18 cellular contexts compared by ENCODE assay signal in genomic region chr2:173148520-173148919, GRCh38.
A peak's percentile ranks its signal among the peaks of the same experiment; 100 is the strongest.
DNase-seq lines count a peak whose midpoint lies in the region; ATAC-seq and TF ChIP-seq lines count a peak whose summit lies in the region.
"Had no signal": no experiment of that assay in that cellular context is flagged by ENCODE, and none has a peak within 500 bp of the region (broad histone marks: within the 10 kb centered on the region; RNA-seq: fewer than 3 reads in every experiment).

No MANE protein-coding gene starts in this region.

- H3K79me1 ChIP-seq in IMR-90 (ENCODE audit: low read depth in 1 of 2, low read length in 2 of 2): peaks cover 18 to 55% of the 10 kb centered on the region in 2 experiments

- ATAC-seq in IMR-90 (ENCODE audit: low read depth): no peak
- ATAC-seq: activated naive CD8-positive, alpha-beta T cell treated with anti-CD3 and anti-CD28 coated beads, Interleukin-2, amount 50 U/mL, for 24 hours; K562; left lung; sciatic nerve had no signal

- POLR2A ChIA-PET in IMR-90 (lab: Charles Lee; ENCODE audit: unreplicated experiment) (no interaction called here), Caco-2 (lab: Charles Lee) (no interaction called here)

- no peak overlapping the region for H3K4me3 ChIP-seq in AG10803 (ENCODE audit: low read length)
- no peak overlapping the region for H3K4me3 ChIP-seq in IMR-90 (ENCODE audit: insufficient read depth, low read depth, low read length)
- no peak overlapping the region for H3K4me3 ChIP-seq in Caco-2 (ENCODE audit: low read depth, low read length)
- H3K4me3 ChIP-seq: K562, left lung, Peyer's patch had no signal

- peaks cover 4% of the 10 kb centered on the region for H3K4me1 Mint-ChIP-seq in Caco-2 (ENCODE audit: low read depth, unreplicated experiment)

- dilution Hi-C loops in IMR-90 (cut with HindIII; ENCODE audit: low sequenced_read_pairs, unreplicated experiment): no loop called here

- no TSS peak for BruUV-seq in IMR-90 (replicated peaks; lab: Mats Ljungman, UMichigan)
- BruUV-seq in Caco-2 (replicated peaks; lab: Mats Ljungman, UMichigan): no TSS peak

- H3K9ac ChIP-seq in IMR-90 (ENCODE audit: low read depth, low read length): no peak overlapping the region; the same call in 1 of the 2 replicates

- H2BK20ac ChIP-seq in IMR-90 (ENCODE audit: low read depth, low read length): peak overlapping the region; percentile 69; the same call in 1 of the 2 replicates

- no peak overlapping the region for H3K4me3 Mint-ChIP-seq in Caco-2 (ENCODE audit: unreplicated experiment)
- H3K4me3 Mint-ChIP-seq: activated CD4-positive, alpha-beta memory T cell treated with anti-CD3 and anti-CD28 coated beads, Interleukin-2, amount 10 ng/mL, durations not matched to agents 7 days and 5 days; activated naive CD8-positive, alpha-beta T cell treated with anti-CD3 and anti-CD28 coated beads, Interleukin-2, amount 50 U/mL, for 24 hours had no signal

- H3K4me2 ChIP-seq in IMR-90 (ENCODE audit: low read depth, low read length): peak overlapping the region; percentile 7; the same call in 1 of the 2 replicates

- peak overlapping the region; percentile 75 for H4K91ac ChIP-seq in IMR-90 (ENCODE audit: insufficient read depth, low read depth, low read length)

- no peaks in the 10 kb centered on the region for H3K27me3 ChIP-seq in IMR-90 (ENCODE audit: control insufficient read depth, insufficient read depth, low read length)
- H3K27me3 ChIP-seq in Caco-2 (replicated peaks; ENCODE audit: control insufficient read depth, insufficient read depth, low read length): no peaks in the 10 kb centered on the region
- H3K27me3 ChIP-seq: left lung, Peyer's patch had no signal

- TF ChIP-seq CTCF in AG10803 (conservative IDR thresholded peaks at IDR 0.05; ENCODE audit: low read length) (no peak), IMR-90 (conservative IDR thresholded peaks at IDR 0.05; ENCODE audit: low read depth, low read length) (no peak), Caco-2 (IDR thresholded peaks at IDR 0.05; ENCODE audit: insufficient read depth in 1 of 2, low read depth in 1 of 2, low read length in 1 of 2, severe bottlenecking in 1 of 2, unreplicated experiment in 1 of 2) (no peak)

- peak overlapping the region; percentile 93 for H2BK15ac ChIP-seq in IMR-90 (ENCODE audit: low read depth, low read length)

- H4K5ac ChIP-seq in IMR-90 (ENCODE audit: low read depth, low read length): peak overlapping the region; percentile 8; the same call in 1 of the 2 replicates

- intact Hi-C loops in IMR-90 (cut with micrococcal nuclease): loop anchor here (5.0 kb wide), 2 partner anchors 39 to 41 kb away; no protein-coding TSS in a partner anchor
- intact Hi-C loops in Caco-2 (cut with micrococcal nuclease; ENCODE audit: unreplicated experiment): no loop called here

- no peaks in the 10 kb centered on the region for H3K36me3 ChIP-seq in IMR-90 (ENCODE audit: control insufficient read depth, insufficient read depth, low read length)
- H3K36me3 ChIP-seq in Caco-2 (ENCODE audit: control insufficient read depth, insufficient read depth, low read length): no peaks in the 10 kb centered on the region
- H3K36me3 ChIP-seq: left lung, Peyer's patch had no signal

- peak overlapping the region; percentile 53 for H2BK120ac ChIP-seq in IMR-90 (ENCODE audit: low read depth, low read length)

- H3K14ac ChIP-seq in IMR-90 (replicated peaks; ENCODE audit: low read depth, low read length): peak overlapping the region; percentile 58; the same call in 1 of the 2 replicates

- H3K27me3 Mint-ChIP-seq in Caco-2 (ENCODE audit: insufficient read depth, unreplicated experiment): no peaks in the 10 kb centered on the region

- no peak overlapping the region for H2AFZ ChIP-seq in IMR-90 (replicated peaks; ENCODE audit: low read length, poor library complexity)

- peak overlapping the region; percentile 44 to 49; a peak in 3 of 4 replicates for H4K8ac ChIP-seq in IMR-90 (ENCODE audit: low read depth in 2 of 2, low read length in 2 of 2)

- no peaks in the 10 kb centered on the region for H3K36me3 Mint-ChIP-seq in Caco-2 (ENCODE audit: insufficient read depth, unreplicated experiment)

- no peaks in the 10 kb centered on the region for H4K20me1 ChIP-seq in IMR-90 (ENCODE audit: insufficient read depth, low read length)

- TF ChIP-seq POLR2A in IMR-90 (IDR thresholded peaks at IDR 0.05; ENCODE audit: low read depth, low read length): no peak

- H3K4me1 ChIP-seq in IMR-90 (ENCODE audit: control insufficient read depth, insufficient read depth, low read length) (peaks cover 25% of the 10 kb centered on the region), Caco-2 (no peaks in the 10 kb centered on the region)
- H3K4me1 ChIP-seq: Peyer's patch had no signal

- no peak overlapping the region; the same call in 1 of the 2 replicates for H3K56ac ChIP-seq in IMR-90 (ENCODE audit: extremely low read depth, insufficient read depth, low read length)

- H3K27ac Mint-ChIP-seq in Caco-2 (ENCODE audit: unreplicated experiment): no peak overlapping the region
- H3K27ac Mint-ChIP-seq: activated CD4-positive, alpha-beta memory T cell treated with anti-CD3 and anti-CD28 coated beads, Interleukin-2, amount 10 ng/mL, durations not matched to agents 7 days and 5 days; activated naive CD8-positive, alpha-beta T cell treated with anti-CD3 and anti-CD28 coated beads, Interleukin-2, amount 50 U/mL, for 24 hours had no signal

- H3K9me3 ChIP-seq in IMR-90 (ENCODE audit: control insufficient read depth, insufficient read depth, low read length): no peaks in the 10 kb centered on the region
- H3K9me3 ChIP-seq in Caco-2: no peaks in the 10 kb centered on the region
- H3K9me3 ChIP-seq: left lung, Peyer's patch had no signal

- peaks cover 4% of the 10 kb centered on the region for H3K9me3 Mint-ChIP-seq in Caco-2 (ENCODE audit: unreplicated experiment)
- H3K9me3 Mint-ChIP-seq: activated CD4-positive, alpha-beta memory T cell treated with anti-CD3 and anti-CD28 coated beads, Interleukin-2, amount 10 ng/mL, durations not matched to agents 7 days and 5 days had no signal

- CTCF ChIA-PET in IMR-90 (lab: Yijun Ruan, JAX) (interaction anchor here (0.9 kb wide), 1 partner anchor 34 kb away, joined by 3 read pairs; no protein-coding TSS in a partner anchor), Caco-2 (lab: Charles Lee) (no interaction called here)

- no peak for TF ChIP-seq RAD21 in IMR-90 (IDR thresholded peaks at IDR 0.05; ENCODE audit: low read length)

- H2AK9ac ChIP-seq in IMR-90 (replicated peaks; ENCODE audit: low read depth, low read length, poor library complexity): no peak overlapping the region

- H3K9me1 ChIP-seq in IMR-90 (ENCODE audit: insufficient read depth, low read length): peaks cover 7% of the 10 kb centered on the region

- peak overlapping the region; percentile 64 for H2BK5ac ChIP-seq in IMR-90 (ENCODE audit: low read depth, low read length, poor library complexity, severe bottlenecking)

- peak overlapping the region; percentile 64; the same call in 1 of the 2 replicates for H3K23ac ChIP-seq in IMR-90 (ENCODE audit: low read depth, low read length)

- in situ Hi-C loops in IMR-90 (cut with MboI; ENCODE audit: low sequenced_read_pairs): no loop called here

- no peak overlapping the region for H3K27ac ChIP-seq in IMR-90 (ENCODE audit: insufficient read depth, low read length)
- H3K27ac ChIP-seq: left lung, Peyer's patch had no signal

- H3K18ac ChIP-seq in IMR-90 (ENCODE audit: low read depth, low read length): peak overlapping the region; percentile 67; the same call in 1 of the 2 replicates

- WGBS in IMR-90 (ENCODE audit: extremely low coverage in 2 of 2, insufficient read length in 1 of 2), 2 experiments: no CpG with 5 or more reads among the region's 4 CpGs

- peak; percentile 48 for DNase-seq in AG10803 (ENCODE audit: low read depth)
- peak; percentile 23 for DNase-seq in IMR-90
- DNase-seq in astrocyte of the hippocampus (ENCODE audit: low read depth, low spot score): peak; percentile 49
- DNase-seq in iris pigment epithelial cell (ENCODE audit: low read depth): peak; percentile 59
- DNase-seq in SIG-M5 treated with dmso at 0.1 percent for 504 hours (lab: John Stamatoyannopoulos, UW; ENCODE audit: unreplicated experiment): no peak
- no peak for DNase-seq in NCI-H187 treated with DMSO at 0.1 percent for 48 hours (lab: John Stamatoyannopoulos, UW)
- no peak for DNase-seq in NCI-H526 treated with DMSO at 0.1 percent for 48 hours (lab: John Stamatoyannopoulos, UW)
- no peak for DNase-seq in Caco-2
- DNase-seq: activated CD4-positive, alpha-beta memory T cell treated with anti-CD3 and anti-CD28 coated beads, Interleukin-2, amount 10 ng/mL, durations not matched to agents 7 days and 5 days; activated naive CD8-positive, alpha-beta T cell treated with anti-CD3 and anti-CD28 coated beads, Interleukin-2, amount 50 U/mL, for 24 hours; left lung; NCI-H2171 treated with DMSO at 0.1 percent for 48 hours; NCI-H82; occipital lobe; Peyer's patch; stimulated activated CD4-positive, alpha-beta T cell treated with anti-CD3 and anti-CD28 coated beads, Interleukin-4, amount 100 ng/mL, for 1 hour had no signal

- peak overlapping the region; percentile 47; the same call in 1 of the 2 replicates for H2AK5ac ChIP-seq in IMR-90 (ENCODE audit: low read depth, low read length)

- peak overlapping the region; percentile 53; the same call in 1 of the 2 replicates for H3K4ac ChIP-seq in IMR-90 (ENCODE audit: low read depth, low read length)

TF ChIP-seq in IMR-90, 13 proteins besides CTCF, POLR2A, EP300 and RAD21 (continues in another document):
- TF ChIP-seq RFX5 (IDR thresholded peaks at IDR 0.05; ENCODE audit: low read depth, low read length): no peak
- TF ChIP-seq USF2 (IDR thresholded peaks at IDR 0.05; ENCODE audit: low read depth, low read length): no peak
- TF ChIP-seq BHLHE40 (IDR thresholded peaks at IDR 0.05; ENCODE audit: low read depth, low read length): no peak
- TF ChIP-seq CHD1 (IDR thresholded peaks at IDR 0.05; ENCODE audit: low read depth, low read length): no peak
- TF ChIP-seq ELK1 (IDR thresholded peaks at IDR 0.05; ENCODE audit: borderline replicate concordance, low read depth, low read length): no peak
- no peak for TF ChIP-seq CEBPB (IDR thresholded peaks at IDR 0.05; ENCODE audit: low read depth, low read length)

Comparison
In these comparisons a context has a peak if more than half of its experiments do, and no peak if none do; other contexts are left out.
1. DNase-seq: peak in AG10803 (single experiment), IMR-90 (single experiment), astrocyte of the hippocampus (single experiment) and iris pigment epithelial cell (single experiment); none in SIG-M5 treated with dmso at 0.1 percent for 504 hours (single experiment), NCI-H187 treated with DMSO at 0.1 percent for 48 hours (single experiment), NCI-H526 treated with DMSO at 0.1 percent for 48 hours (single experiment) and Caco-2 (0 of 2).